ENCODE assay signal across 8 cellular contexts in genomic region chr12:88035907-88036289, GRCh38. TPM values are rescaled to one million over a fixed set of nuclear protein-coding genes. Genes with fewer than 3 reads are reported as not detected.
DNase-seq lines count a peak whose midpoint lies in the region; ATAC-seq, FAIRE-seq and TF ChIP-seq lines count a peak whose summit lies in the region.

No MANE protein-coding gene starts in this region.

- TF ChIP-seq CTCF in LNCaP clone FGC (IDR thresholded peaks at IDR 0.05; ENCODE audit: control insufficient read depth, extremely low read depth, insufficient read depth) (no peak), mucosa of descending colon (IDR thresholded peaks at IDR 0.05) (no peak)

- H3K4me3 ChIP-seq in LNCaP clone FGC (ENCODE audit: low read depth, low read length) (peak overlapping the region; percentile 93), mucosa of descending colon (peak overlapping the region; percentile 50)

- no peaks in the 10 kb centered on the region for H3K9me3 ChIP-seq in mucosa of descending colon

- no peaks in the 10 kb centered on the region for H3K36me3 ChIP-seq in mucosa of descending colon (ENCODE audit: low read depth)

- TF ChIP-seq POLR2A in GM12891 (IDR thresholded peaks at IDR 0.05; ENCODE audit: low read depth, low read length): no peak

- peaks cover 16% of the 10 kb centered on the region for H3K4me1 ChIP-seq in mucosa of descending colon (ENCODE audit: low read depth)

- ATAC-seq in GM21737 (IDR thresholded peaks at IDR 0.05; ENCODE audit: unreplicated experiment): peak; percentile 19
- ATAC-seq in mucosa of descending colon: peak; percentile 60

- no peak for FAIRE-seq in GM12891 (lab: Jason Lieb, UNC)

- intact Hi-C loops in mucosa of descending colon (cut with DNase I, micrococcal nuclease): no loop called here

- DNase-seq in GM12891 (ENCODE audit: insufficient read length, low spot score) (peak; percentile 2), LNCaP clone FGC (ENCODE audit: low read depth) (no peak), cerebellar cortex (ENCODE audit: low spot score) (peak; percentile 32), mucosa of descending colon (peak in 1 of 3 donors; percentile 14), Ammon's horn (ENCODE audit: low spot score) (no peak), SKM-1 (lab: John Stamatoyannopoulos, UW; ENCODE audit: unreplicated experiment) (no peak), ecto neural progenitor cell (ENCODE audit: low spot score) (no peak)

TF ChIP-seq in GM12891, 5 proteins besides CTCF, POLR2A, EP300 and RAD21:
- TF ChIP-seq TAF1 (IDR thresholded peaks at IDR 0.05; ENCODE audit: low read depth, low read length): no peak
- TF ChIP-seq SPI1 (IDR thresholded peaks at IDR 0.05; ENCODE audit: low read depth, low read length): no peak
- no peak for TF ChIP-seq POLR2AphosphoS5 (IDR thresholded peaks at IDR 0.05; ENCODE audit: low read depth, low read length)
- no peak for TF ChIP-seq POU2F2 (IDR thresholded peaks at IDR 0.05; ENCODE audit: low read depth, low read length)
- no peak for TF ChIP-seq PAX5 (IDR thresholded peaks at IDR 0.05; ENCODE audit: insufficient read depth, low read length, severe bottlenecking)

RNA-seq across cellular contexts. Expression of gene C12orf50, which starts 6.7 kb away (rescaled TPM):
- not detected for polyA plus RNA-seq in GM12891 (2012; ENCODE audit: low read depth, missing spikeins)
- under 1 TPM in 1 of 3 donors, not detected in 2; 0.06 TPM for total RNA-seq in mucosa of descending colon

Comparison
In these comparisons a context has a peak if more than half of its experiments do, and no peak if none do; other contexts are left out.
1. DNase-seq: peak in GM12891 (single experiment) and cerebellar cortex (single experiment); none in LNCaP clone FGC (single experiment), Ammon's horn (single experiment), SKM-1 (single experiment) and ecto neural progenitor cell (single experiment).